Comparison of ENCODE assay signal across 10 cellular contexts in the genomic region with DNA sequence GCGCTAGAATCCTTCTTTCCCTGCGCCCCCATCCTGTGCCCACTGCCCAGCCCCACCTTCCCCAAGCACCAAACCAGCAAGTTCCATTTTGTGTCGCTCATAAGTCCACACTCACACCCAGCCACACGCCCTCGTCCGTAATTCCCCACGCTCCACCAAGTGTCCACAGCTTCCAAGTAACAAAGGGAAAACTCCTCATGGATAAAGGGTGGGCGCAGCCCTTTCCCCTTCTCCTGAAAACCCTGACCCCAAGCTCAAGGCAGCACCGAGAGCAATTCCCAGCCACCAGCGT. TPM values are rescaled to one million over a fixed set of nuclear protein-coding genes. Genes with fewer than 3 reads are reported as not detected.
DNase-seq lines count a peak whose midpoint lies in the region; FAIRE-seq and TF ChIP-seq lines count a peak whose summit lies in the region.
"Had no signal": no experiment of that assay in that cellular context is flagged by ENCODE, and none has a peak within 500 bp of the region (broad histone marks: within the 10 kb centered on the region; RNA-seq: fewer than 3 reads in every experiment).

No MANE protein-coding gene starts in this region.

- H3K36me3 Mint-ChIP-seq in Calu3 (ENCODE audit: insufficient read depth, unreplicated experiment) (peaks cover 7% of the 10 kb centered on the region), progenitor cell of endocrine pancreas (ENCODE audit: insufficient read depth) (no peaks in the 10 kb centered on the region)

- no peak overlapping the region for H3K27ac ChIP-seq in SK-N-MC
- H3K27ac ChIP-seq in esophagus squamous epithelium: peak overlapping the region in 3 of 4 donors; percentile 8 to 64 (median 59)
- H3K27ac ChIP-seq: HL-60 had no signal

- H3K4me3 ChIP-seq in SK-N-MC: peak overlapping the region; percentile 80
- peak overlapping the region; percentile 28 to 75 (median 50) for H3K4me3 ChIP-seq in esophagus squamous epithelium

- H3K9me3 ChIP-seq in SK-N-MC (ENCODE audit: low read depth, low read length) (no peaks in the 10 kb centered on the region), esophagus squamous epithelium (no peaks in the 10 kb centered on the region)

- TF ChIP-seq CTCF in Calu3 (IDR thresholded peaks at IDR 0.05; ENCODE audit: unreplicated experiment) (no peak), esophagus squamous epithelium (IDR thresholded peaks at IDR 0.05) (no peak), progenitor cell of endocrine pancreas (IDR thresholded peaks at IDR 0.05; ENCODE audit: unreplicated experiment) (no peak)

- H3K9ac ChIP-seq in SK-N-MC (ENCODE audit: insufficient read length): peak overlapping the region; percentile 73

- intact Hi-C loops in Calu3 (cut with micrococcal nuclease; ENCODE audit: unreplicated experiment) (no loop called here), esophagus squamous epithelium (cut with DNase I) (no loop called here)

- H3K4me1 ChIP-seq in esophagus squamous epithelium: peaks cover 16 to 62% (median 26%) of the 10 kb centered on the region in 3 donors

- H3K27ac Mint-ChIP-seq in Calu3 (ENCODE audit: unreplicated experiment) (no peak overlapping the region), progenitor cell of endocrine pancreas (peak overlapping the region; percentile 77)

- CTCF ChIA-PET in Calu3 (lab: Charles Lee): interaction anchor here (0.7 kb wide), 1 partner anchor 504 kb away, joined by 3 read pairs; no protein-coding TSS in a partner anchor

- no TSS peak for BruUV-seq in Calu3 (replicated peaks; lab: Mats Ljungman, UMichigan)

- no peak for TF ChIP-seq POLR2A in esophagus squamous epithelium (IDR thresholded peaks at IDR 0.05)

- H3K36me3 ChIP-seq in SK-N-MC (ENCODE audit: insufficient read depth, low read length) (no peaks in the 10 kb centered on the region), esophagus squamous epithelium (no peaks in the 10 kb centered on the region)

- H3K9me3 Mint-ChIP-seq in Calu3 (ENCODE audit: low read depth, unreplicated experiment) (no peaks in the 10 kb centered on the region), progenitor cell of endocrine pancreas (ENCODE audit: low read depth) (no peaks in the 10 kb centered on the region)

- H3K27me3 Mint-ChIP-seq in Calu3 (ENCODE audit: unreplicated experiment): peaks cover 96% of the 10 kb centered on the region
- peaks cover 73% of the 10 kb centered on the region for H3K27me3 Mint-ChIP-seq in progenitor cell of endocrine pancreas

- H3K4me3 Mint-ChIP-seq in Calu3 (ENCODE audit: low read depth, unreplicated experiment): peak overlapping the region; percentile 71
- peak overlapping the region; percentile 85 for H3K4me3 Mint-ChIP-seq in progenitor cell of endocrine pancreas (ENCODE audit: low read depth)

- peaks cover 5 to 99% (median 11%) of the 10 kb centered on the region in 4 donors for H3K27me3 ChIP-seq in esophagus squamous epithelium

- WGBS in esophagus squamous epithelium, 2 donors: 0 to 3% methylated on average over 9 to 10 of the region's 10 CpGs

- DNase-seq in Calu3: no peak
- DNase-seq in SK-N-MC (ENCODE audit: low read depth, low spot score): no peak
- DNase-seq in esophagus squamous epithelium (lab: John Stamatoyannopoulos, UW): no peak
- no peak for DNase-seq in progenitor cell of endocrine pancreas (ENCODE audit: low spot score, unreplicated experiment)
- DNase-seq in GOT3 (lab: John Stamatoyannopoulos, UW): no peak
- DNase-seq in NCI-H146 (lab: John Stamatoyannopoulos, UW): no peak
- DNase-seq in GM19239 (ENCODE audit: insufficient read length, low spot score): no peak
- no peak for DNase-seq in Kasumi-1 (lab: John Stamatoyannopoulos, UW)

- H3K4me1 Mint-ChIP-seq in Calu3 (ENCODE audit: low read depth, unreplicated experiment) (peaks cover 8% of the 10 kb centered on the region), progenitor cell of endocrine pancreas (ENCODE audit: low read depth) (peaks cover 17% of the 10 kb centered on the region)

- no peak for FAIRE-seq in GM19239 (lab: Jason Lieb, UNC)

RNA-seq across cellular contexts. Expression of gene FXYD6, which starts 0.5 kb away (rescaled TPM):
- total RNA-seq in Calu3 (2022) (0.61 and 0.78 TPM in 2 replicates), esophagus squamous epithelium (10 to 100 TPM in 1 of 4 donors, 1 to 10 TPM in 2, under 1 TPM in 1; 0.61 to 27.7 (median 2.1) TPM), progenitor cell of endocrine pancreas (26.1 and 28.5 TPM in 2 replicates)

RNA-seq across cellular contexts. Expression of gene FXYD2, which starts 51.5 kb away (rescaled TPM):
- total RNA-seq in Calu3 (2022): 7.9 and 9.0 TPM in 2 replicates
- under 1 TPM in 2 of 4 donors, not detected in 2; 0.19 to 0.95 TPM for total RNA-seq in esophagus squamous epithelium
- total RNA-seq in progenitor cell of endocrine pancreas: 7.4 and 7.7 TPM in 2 replicates
- total RNA-seq: SK-MEL-5 had no signal

RNA-seq across cellular contexts. Expression of gene TMPRSS13, which starts 53.2 kb away (rescaled TPM):
- total RNA-seq in Calu3 (2022) (1.4 and 2.3 TPM in 2 replicates), esophagus squamous epithelium (10 to 100 TPM; 11.1 to 31.7 (median 21.0) TPM), progenitor cell of endocrine pancreas (5.7 and 6.1 TPM in 2 replicates)
